Comparison of ENCODE assay signal across 20 cellular contexts in genomic region chr5:129395247-129395646, GRCh38.
DNase-seq lines count a peak whose midpoint lies in the region; ATAC-seq and TF ChIP-seq lines count a peak whose summit lies in the region.
"Had no signal": no experiment of that assay in that cellular context is flagged by ENCODE, and none has a peak within 500 bp of the region (broad histone marks: within the 10 kb centered on the region; RNA-seq: fewer than 3 reads in every experiment).

No MANE protein-coding gene starts in this region.

- no peak for TF ChIP-seq CTCF in GM23338 (conservative IDR thresholded peaks at IDR 0.05; ENCODE audit: low read depth in 2 of 2)
- no peak for TF ChIP-seq CTCF in WTC11 (IDR thresholded peaks at IDR 0.05)
- TF ChIP-seq CTCF in foreskin keratinocyte (conservative IDR thresholded peaks at IDR 0.05): no peak
- TF ChIP-seq CTCF in GM10266 (IDR thresholded peaks at IDR 0.05; ENCODE audit: control insufficient read depth, insufficient read depth, low read depth, missing control alignments): no peak

- H3K4me3 Mint-ChIP-seq in GM23338 (no peak overlapping the region), WTC11 (no peak overlapping the region)
- H3K4me3 Mint-ChIP-seq: B cell; CD8-positive, alpha-beta T cell; HFFc6 had no signal

- H3K4me1 Mint-ChIP-seq in GM23338 (peaks cover 54% of the 10 kb centered on the region), WTC11 (peaks cover 59% of the 10 kb centered on the region)
- H3K4me1 Mint-ChIP-seq: B cell; CD4-positive, CD25-positive, alpha-beta regulatory T cell had no signal

- H3K4me2 ChIP-seq in GM23338 (peak overlapping the region; percentile 59), mesendoderm (ENCODE audit: low read length) (no peak overlapping the region)
- H3K4me2 ChIP-seq: BLaER1 had no signal

- ATAC-seq in GM23338 (peak; percentile 75), WTC11 (peak; percentile 53), HG02798 (IDR thresholded peaks at IDR 0.05; ENCODE audit: poor library complexity, unreplicated experiment) (no peak), foreskin keratinocyte (no peak)
- ATAC-seq: CD8-positive, alpha-beta T cell; GM12878 had no signal

- CTCF ChIA-PET in WTC11 (lab: Charles Lee): no interaction called here

- H3K79me2 ChIP-seq in GM23338 (replicated peaks; ENCODE audit: insufficient read depth) (no peaks in the 10 kb centered on the region), mesendoderm (ENCODE audit: control insufficient read depth, insufficient read depth, low read length) (no peaks in the 10 kb centered on the region)

- H2BK5ac ChIP-seq in mesendoderm (ENCODE audit: low read length): no peak overlapping the region

- H3K36me3 ChIP-seq in GM23338 (ENCODE audit: insufficient read depth) (no peaks in the 10 kb centered on the region), mesendoderm (ENCODE audit: control insufficient read depth, insufficient read depth, low read length) (no peaks in the 10 kb centered on the region)
- H3K36me3 ChIP-seq: BLaER1, HAP-1 had no signal

- H3K27ac ChIP-seq in GM23338 (ENCODE audit: low read depth) (peak overlapping the region; percentile 5; the same call in 1 of the 2 replicates), mesendoderm (ENCODE audit: low read depth, low read length) (no peak overlapping the region), foreskin keratinocyte (no peak overlapping the region)
- H3K27ac ChIP-seq: 22Rv1, BLaER1, C4-2B, GM23248 had no signal

- H3K4me1 ChIP-seq in GM23338 (ENCODE audit: insufficient read depth): peaks cover 42% of the 10 kb centered on the region
- no peaks in the 10 kb centered on the region for H3K4me1 ChIP-seq in mesendoderm (ENCODE audit: control insufficient read depth, low read depth, low read length)
- H3K4me1 ChIP-seq in foreskin keratinocyte: no peaks in the 10 kb centered on the region
- H3K4me1 ChIP-seq: BLaER1, Caco-2, HAP-1 had no signal

- H3K36me3 Mint-ChIP-seq in GM23338 (ENCODE audit: low read depth) (peaks cover 20% of the 10 kb centered on the region), WTC11 (peaks cover 20% of the 10 kb centered on the region)
- H3K36me3 Mint-ChIP-seq: CD4-positive, CD25-positive, alpha-beta regulatory T cell; CD8-positive, alpha-beta T cell had no signal

- no CpG with 5 or more reads among the region's 5 CpGs for WGBS in mesendoderm (ENCODE audit: extremely low coverage, insufficient coverage, low lambda C conversion rate)

- H3K27me3 ChIP-seq in GM23338 (ENCODE audit: insufficient read depth): no peaks in the 10 kb centered on the region
- no peaks in the 10 kb centered on the region for H3K27me3 ChIP-seq in mesendoderm (ENCODE audit: insufficient read depth, low read length, poor library complexity)
- H3K27me3 ChIP-seq in foreskin keratinocyte: no peaks in the 10 kb centered on the region
- H3K27me3 ChIP-seq: BLaER1 had no signal

- H3K79me1 ChIP-seq in mesendoderm (ENCODE audit: low read length): no peaks in the 10 kb centered on the region

- no peak overlapping the region for H3K9ac ChIP-seq in mesendoderm (ENCODE audit: low read length)
- H3K9ac ChIP-seq: BLaER1, GM23248 had no signal

- no peak overlapping the region for H2BK15ac ChIP-seq in mesendoderm (replicated peaks; ENCODE audit: low read depth)

- no peak overlapping the region for H3K4ac ChIP-seq in mesendoderm (ENCODE audit: low read depth, low read length)

- H3K27me3 Mint-ChIP-seq in GM23338 (ENCODE audit: insufficient read depth, low read depth, poor library complexity): peaks cover 9% of the 10 kb centered on the region
- peaks cover 3% of the 10 kb centered on the region; the same call in 1 of the 2 replicates for H3K27me3 Mint-ChIP-seq in WTC11 (ENCODE audit: low read depth)
- H3K27me3 Mint-ChIP-seq: B cell; CD4-positive, CD25-positive, alpha-beta regulatory T cell had no signal

- no peak overlapping the region for H4K8ac ChIP-seq in mesendoderm (ENCODE audit: low read depth, low read length)

- POLR2A ChIA-PET in WTC11 (lab: Charles Lee): interaction anchor here (1.3 kb wide), 1 partner anchor 65 kb away, joined by 4 read pairs; the partner anchor contains the start of gene ADAMTS19

- no peaks in the 10 kb centered on the region for H3K9me2 ChIP-seq in GM23338 (ENCODE audit: insufficient read depth)

- no peaks in the 10 kb centered on the region for H4K20me1 ChIP-seq in GM23338 (replicated peaks; ENCODE audit: insufficient read depth)
- H4K20me1 ChIP-seq: BLaER1 had no signal

- H2AK5ac ChIP-seq in mesendoderm (ENCODE audit: low read length): no peak overlapping the region

- H3K18ac ChIP-seq in mesendoderm (ENCODE audit: low read length): no peak overlapping the region

- no peak overlapping the region for H2BK120ac ChIP-seq in mesendoderm (ENCODE audit: low read depth, low read length)

- DNase-seq in GM23338 (ENCODE audit: low spot score): peak; percentile 79
- no peak for DNase-seq in WTC11 (ENCODE audit: low spot score)
- peak; percentile 28 for DNase-seq in iPS DF 19.7 (ENCODE audit: low read depth, low spot score)
- DNase-seq in mesendoderm: peak; percentile 47
- no peak for DNase-seq in foreskin keratinocyte
- DNase-seq in GM10266 (ENCODE audit: extremely low spot score): no peak
- DNase-seq: Caco-2; CD4-positive, CD25-positive, alpha-beta regulatory T cell; CD8-positive, alpha-beta T cell; DMS153; DND-41; GM23248; HFFc6 had no signal

- H3K9me3 Mint-ChIP-seq in GM23338 (peaks cover 18% of the 10 kb centered on the region), WTC11 (peaks cover 18% of the 10 kb centered on the region)

- no peak overlapping the region for H3K27ac Mint-ChIP-seq in GM23338
- H3K27ac Mint-ChIP-seq in WTC11: peak overlapping the region; percentile 6; the same call in 1 of the 2 replicates
- H3K27ac Mint-ChIP-seq: B cell; CD4-positive, CD25-positive, alpha-beta regulatory T cell; CD8-positive, alpha-beta T cell; HFFc6 had no signal

- H3K4me3 ChIP-seq in GM23338 (no peak overlapping the region), mesendoderm (ENCODE audit: low read length) (no peak overlapping the region)
- H3K4me3 ChIP-seq: BLaER1, GM12878, GM23248, HAP-1 had no signal

- no peak overlapping the region for H4K5ac ChIP-seq in mesendoderm (ENCODE audit: low read length)

- no peak overlapping the region for H2AFZ ChIP-seq in GM23338
- H2AFZ ChIP-seq: GM23248 had no signal

- H3K56ac ChIP-seq in mesendoderm (ENCODE audit: low read length): no peak overlapping the region

- H3F3A ChIP-seq in GM23338 (replicated peaks; ENCODE audit: low read depth): no peaks in the 10 kb centered on the region

- no peak overlapping the region for H3K23ac ChIP-seq in mesendoderm (ENCODE audit: low read length)

TF ChIP-seq in GM23338, 12 proteins besides CTCF, POLR2A, EP300 and RAD21 (continues in another document):
- TF ChIP-seq JUNB (IDR thresholded peaks at IDR 0.05; ENCODE audit: unreplicated experiment): no peak
- TF ChIP-seq, protein P1, sequence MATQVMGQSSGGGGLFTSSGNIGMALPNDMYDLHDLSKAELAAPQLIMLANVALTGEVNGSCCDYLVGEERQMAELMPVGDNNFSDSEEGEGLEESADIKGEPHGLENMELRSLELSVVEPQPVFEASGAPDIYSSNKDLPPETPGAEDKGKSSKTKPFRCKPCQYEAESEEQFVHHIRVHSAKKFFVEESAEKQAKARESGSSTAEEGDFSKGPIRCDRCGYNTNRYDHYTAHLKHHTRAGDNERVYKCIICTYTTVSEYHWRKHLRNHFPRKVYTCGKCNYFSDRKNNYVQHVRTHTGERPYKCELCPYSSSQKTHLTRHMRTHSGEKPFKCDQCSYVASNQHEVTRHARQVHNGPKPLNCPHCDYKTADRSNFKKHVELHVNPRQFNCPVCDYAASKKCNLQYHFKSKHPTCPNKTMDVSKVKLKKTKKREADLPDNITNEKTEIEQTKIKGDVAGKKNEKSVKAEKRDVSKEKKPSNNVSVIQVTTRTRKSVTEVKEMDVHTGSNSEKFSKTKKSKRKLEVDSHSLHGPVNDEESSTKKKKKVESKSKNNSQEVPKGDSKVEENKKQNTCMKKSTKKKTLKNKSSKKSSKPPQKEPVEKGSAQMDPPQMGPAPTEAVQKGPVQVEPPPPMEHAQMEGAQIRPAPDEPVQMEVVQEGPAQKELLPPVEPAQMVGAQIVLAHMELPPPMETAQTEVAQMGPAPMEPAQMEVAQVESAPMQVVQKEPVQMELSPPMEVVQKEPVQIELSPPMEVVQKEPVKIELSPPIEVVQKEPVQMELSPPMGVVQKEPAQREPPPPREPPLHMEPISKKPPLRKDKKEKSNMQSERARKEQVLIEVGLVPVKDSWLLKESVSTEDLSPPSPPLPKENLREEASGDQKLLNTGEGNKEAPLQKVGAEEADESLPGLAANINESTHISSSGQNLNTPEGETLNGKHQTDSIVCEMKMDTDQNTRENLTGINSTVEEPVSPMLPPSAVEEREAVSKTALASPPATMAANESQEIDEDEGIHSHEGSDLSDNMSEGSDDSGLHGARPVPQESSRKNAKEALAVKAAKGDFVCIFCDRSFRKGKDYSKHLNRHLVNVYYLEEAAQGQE (IDR thresholded peaks at IDR 0.05; ENCODE audit: unreplicated experiment): no peak
- TF ChIP-seq ZNF331 (CRISPR knock-in tag; IDR thresholded peaks at IDR 0.05; ENCODE audit: low read depth): no peak

TF ChIP-seq in WTC11, 78 proteins besides CTCF, POLR2A, EP300 and RAD21 (continues in another document):
- no peak for TF ChIP-seq FOXP4 (CRISPR knock-in tag; IDR thresholded peaks at IDR 0.05)

Comparison
In these comparisons a context has a peak if more than half of its experiments do, and no peak if none do; other contexts are left out.
1. ATAC-seq: peak in GM23338 (single experiment) and WTC11 (single experiment); none in HG02798 (single experiment) and foreskin keratinocyte (single experiment).
2. DNase-seq: peak in GM23338 (single experiment), iPS DF 19.7 (single experiment) and mesendoderm (single experiment); none in WTC11 (single experiment), foreskin keratinocyte (0 of 2) and GM10266 (single experiment).